12 cellular contexts compared by ENCODE assay signal in the genomic region with DNA sequence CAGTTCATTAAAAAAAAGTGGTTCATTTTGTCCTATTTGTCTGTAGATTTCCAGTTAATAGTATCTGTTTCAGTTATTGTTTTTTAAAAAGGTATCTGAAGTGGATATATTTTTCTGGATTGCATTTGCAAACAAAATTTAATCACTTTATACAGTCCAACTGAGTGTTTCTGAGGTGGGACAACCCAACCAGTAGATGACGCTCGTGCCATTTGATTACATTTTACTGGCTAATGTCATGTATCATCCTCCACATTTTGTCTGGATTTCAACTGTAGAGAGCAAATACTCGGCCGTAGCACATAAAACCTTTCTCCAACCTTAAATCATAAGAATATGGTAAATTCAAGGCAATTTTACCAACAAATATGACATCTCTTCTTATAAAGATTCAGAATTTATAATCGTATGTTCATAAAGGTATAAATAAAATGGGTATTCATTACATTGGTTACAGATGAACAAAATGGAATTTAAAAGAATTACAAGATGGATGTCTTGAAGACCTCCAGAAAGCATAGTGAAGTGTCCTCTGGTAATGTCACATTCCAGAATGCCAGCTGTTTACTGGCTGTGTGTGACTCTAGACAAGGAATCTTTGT.
DNase-seq lines count a peak whose midpoint lies in the region; ATAC-seq, FAIRE-seq and TF ChIP-seq lines count a peak whose summit lies in the region.
"Had no signal": no experiment of that assay in that cellular context is flagged by ENCODE, and none has a peak within 500 bp of the region (broad histone marks: within the 10 kb centered on the region; RNA-seq: fewer than 3 reads in every experiment).

No MANE protein-coding gene starts in this region.

- H4K20me1 ChIP-seq in K562 (replicated peaks; ENCODE audit: control insufficient read depth, insufficient read depth, low read length): no peaks in the 10 kb centered on the region

- peak in 1 of 2 experiments; percentile 46; a peak in 2 of 4 replicates for TF ChIP-seq RAD21 in K562 (CRISPR knock-in tag; conservative IDR thresholded peaks at IDR 0.05 in 1 of 2, IDR thresholded peaks at IDR 0.05 in 1 of 2)

- no peak overlapping the region for H3K9ac ChIP-seq in K562 (ENCODE audit: insufficient read depth in 1 of 2, low read depth in 2 of 2, low read length in 2 of 2)

- 0% methylated on average over 5 of the region's 5 CpGs for WGBS in K562 (ENCODE audit: insufficient coverage, low coverage, missing lambda C conversion rate)

- H3K9me1 ChIP-seq in K562 (ENCODE audit: control insufficient read depth, insufficient read depth, low read length): no peaks in the 10 kb centered on the region

- H3K4me1 ChIP-seq in left ventricle myocardium inferior (no peaks in the 10 kb centered on the region), right atrium auricular region (no peaks in the 10 kb centered on the region), K562 (replicated peaks in 1 of 2; ENCODE audit: control insufficient read depth in 2 of 2, insufficient read depth in 2 of 2, low read length in 2 of 2) (no peaks in the 10 kb centered on the region)

- H2AFZ ChIP-seq in K562 (ENCODE audit: low read depth, low read length): no peak overlapping the region

- in situ Hi-C loops in K562 (cut with MboI): no loop called here

- no peak for TF ChIP-seq POLR2A in K562 (conservative IDR thresholded peaks at IDR 0.05)

- ATAC-seq in K562 (no peak), HG03139 (IDR thresholded peaks at IDR 0.05; ENCODE audit: unreplicated experiment) (no peak), HG03108 (IDR thresholded peaks at IDR 0.05; ENCODE audit: unreplicated experiment) (no peak)
- ATAC-seq: activated CD4-positive, CD25-positive, alpha-beta regulatory T cell treated with anti-CD3 and anti-CD28 coated beads, Interleukin-2, amount 50 U/mL, for 24 hours had no signal

- peak; percentile 34 for TF ChIP-seq CTCF in left ventricle myocardium inferior (IDR thresholded peaks at IDR 0.05; ENCODE audit: borderline replicate concordance)
- TF ChIP-seq CTCF in right atrium auricular region (IDR thresholded peaks at IDR 0.05): peak in 1 of 2 donors; percentile 36
- TF ChIP-seq CTCF in K562 (IDR thresholded peaks at IDR 0.05 in 2 of 3, conservative IDR thresholded peaks at IDR 0.05 in 1 of 3; ENCODE audit: insufficient read depth in 2 of 3, low read depth in 1 of 3, low read length in 3 of 3): peak in 1 of 3 experiments; percentile 16; a peak in 1 of 6 replicates

- TF ChIP-seq EP300 in K562 (IDR thresholded peaks at IDR 0.05; ENCODE audit: low read length): no peak

- no peaks in the 10 kb centered on the region for H3K27me3 ChIP-seq in left ventricle myocardium inferior (ENCODE audit: low read depth)
- no peaks in the 10 kb centered on the region for H3K27me3 ChIP-seq in right atrium auricular region
- H3K27me3 ChIP-seq in K562 (ENCODE audit: control insufficient read depth in 2 of 2, insufficient read depth in 2 of 2, low read length in 2 of 2): no peaks in the 10 kb centered on the region

- no TSS peak for BruUV-seq in K562 (replicated peaks; lab: Mats Ljungman, UMichigan)

- H3K36me3 ChIP-seq in left ventricle myocardium inferior (no peaks in the 10 kb centered on the region), right atrium auricular region (no peaks in the 10 kb centered on the region), K562 (ENCODE audit: control insufficient read depth, insufficient read depth, low read length) (no peaks in the 10 kb centered on the region)

- FAIRE-seq in K562 (lab: Jason Lieb, UNC): no peak

- H3K27ac ChIP-seq in left ventricle myocardium inferior (replicated peaks) (no peak overlapping the region), right atrium auricular region (no peak overlapping the region), K562 (ENCODE audit: extremely low read depth, low read depth, low read length) (no peak overlapping the region)

- H3K79me2 ChIP-seq in K562 (ENCODE audit: control insufficient read depth, insufficient read depth, low read length): no peaks in the 10 kb centered on the region

- H3K4me2 ChIP-seq in K562 (ENCODE audit: insufficient read depth, low read length): no peak overlapping the region

- CTCF ChIA-PET in K562 (lab: Yijun Ruan, JAX; ENCODE audit: low intra/inter-chr PET ratio): no interaction called here

- H3K9me3 ChIP-seq in left ventricle myocardium inferior (replicated peaks) (no peaks in the 10 kb centered on the region), right atrium auricular region (no peaks in the 10 kb centered on the region), K562 (replicated peaks; ENCODE audit: control insufficient read depth, insufficient read depth, low read depth, low read length) (no peaks in the 10 kb centered on the region)

- DNase-seq in left ventricle myocardium inferior (no peak), right atrium auricular region (ENCODE audit: low spot score) (no peak), NCI-H1694 treated with DMSO at 0.1 percent for 48 hours (lab: John Stamatoyannopoulos, UW) (peak; percentile 59), K562 (ENCODE audit: extremely low read depth in 1 of 4, low spot score in 3 of 4) (peak in 1 of 4 experiments; percentile 29), inferior parietal cortex (ENCODE audit: extremely low spot score) (no peak)
- DNase-seq in stimulated activated naive CD4-positive, alpha-beta T cell (lab: John Stamatoyannopoulos, UW): no peak
- DNase-seq: anterior cingulate cortex, hippocampal formation, NCI-H2029 had no signal

- intact Hi-C loops in left ventricle myocardium inferior (cut with micrococcal nuclease): no loop called here
- intact Hi-C loops in K562 (cut with micrococcal nuclease): no loop called here

- POLR2A ChIA-PET in K562 (lab: Yijun Ruan, JAX): no interaction called here

- H3K4me3 ChIP-seq in left ventricle myocardium inferior: no peak overlapping the region
- no peak overlapping the region for H3K4me3 ChIP-seq in right atrium auricular region
- no peak overlapping the region for H3K4me3 ChIP-seq in K562

TF ChIP-seq in K562, 482 proteins besides CTCF, POLR2A, EP300 and RAD21:
- TF ChIP-seq SMC3 (conservative IDR thresholded peaks at IDR 0.05; ENCODE audit: insufficient read depth, low read depth, low read length): 0 out of 2 replicates have a peak, but pooled peaks have one; percentile 8
- no peak for TF ChIP-seq NBN (IDR thresholded peaks at IDR 0.05; ENCODE audit: low read depth)
- TF ChIP-seq RBM39 (optimal IDR thresholded peaks at IDR 0.05; ENCODE audit: low read depth, low read length): no peak
